21 cellular contexts compared by ENCODE assay signal in the genomic region with DNA sequence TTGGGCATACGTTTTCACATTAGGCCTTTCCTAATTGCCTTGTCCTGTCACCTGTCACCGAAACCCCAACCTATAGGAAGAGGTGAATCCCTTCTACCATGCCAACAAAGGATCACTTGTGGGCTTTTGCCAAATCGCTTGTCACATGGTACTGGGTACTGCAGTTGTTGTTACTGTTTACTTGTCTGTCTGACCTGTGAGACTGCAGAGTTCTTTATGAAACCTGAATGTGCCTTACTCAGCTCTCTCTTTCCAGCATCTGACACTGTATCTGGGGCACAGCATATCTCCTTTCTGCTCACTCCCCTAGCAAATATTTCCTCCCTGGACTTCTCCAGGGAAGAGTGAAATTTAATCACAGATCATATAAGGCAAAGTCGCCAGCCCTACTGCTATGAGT.
"Had no signal": no experiment of that assay in that cellular context is flagged by ENCODE, and none has a peak within 500 bp of the region (broad histone marks: within the 10 kb centered on the region; RNA-seq: fewer than 3 reads in every experiment).

No MANE protein-coding gene starts in this region.

- H3K36me3 ChIP-seq: colonic mucosa, esophagus muscularis mucosa, left lung, lower lobe of right lung had no signal

- H3K4me3 ChIP-seq: colonic mucosa, esophagus muscularis mucosa, hepatocyte, left lung, lower lobe of right lung, mucosa of descending colon had no signal

- ATAC-seq: foreskin keratinocyte, left colon, left lung, left ventricle myocardium superior, lower lobe of right lung, mucosa of descending colon had no signal

- H3K27ac ChIP-seq: colonic mucosa, esophagus muscularis mucosa, foreskin keratinocyte, hepatocyte, left lung, lower lobe of right lung had no signal

- H3K4me1 ChIP-seq: colonic mucosa, esophagus muscularis mucosa, foreskin keratinocyte, left lung, lower lobe of right lung had no signal

- H3K9me3 ChIP-seq: colonic mucosa, esophagus muscularis mucosa, left lung, lower lobe of right lung had no signal

- DNase-seq: colonic mucosa; cortex of kidney; effector CD4-positive, alpha-beta T cell; effector memory CD4-positive, alpha-beta T cell; foreskin keratinocyte; glutamatergic neuron; head of caudate nucleus; hypothalamus; immature natural killer cell; islet precursor cell; kidney; kidney glomerular epithelial cell; left colon; left lung; left ventricle myocardium superior; lower lobe of right lung; mesenchymal stem cell; mucosa of descending colon; naive B cell had no signal

- H3K27me3 ChIP-seq: colonic mucosa, esophagus muscularis mucosa, foreskin keratinocyte, hepatocyte, left lung had no signal
